In genomic region chr9:114384836-114385411, GRCh38 we compare ENCODE assay signal across 8 cellular contexts. TPM values are rescaled to one million over a fixed set of nuclear protein-coding genes. Genes with fewer than 3 reads are reported as not detected.
DNase-seq lines count a peak whose midpoint lies in the region; ATAC-seq and TF ChIP-seq lines count a peak whose summit lies in the region.

No MANE protein-coding gene starts in this region.

- intact Hi-C loops in activated CD8-positive, alpha-beta T cell treated with anti-CD3 and anti-CD28 coated beads for 36 hours (cut with micrococcal nuclease): loop anchor here (2.0 kb wide), 1 partner anchor 36 kb away; no protein-coding TSS in a partner anchor
- intact Hi-C loops in right lobe of liver (cut with DNase I): no loop called here
- intact Hi-C loops in left colon (cut with DNase I, micrococcal nuclease): no loop called here

- peak overlapping the region; percentile 71 to 84 (median 83) for H3K27ac ChIP-seq in right lobe of liver
- peak overlapping the region; percentile 97 for H3K27ac ChIP-seq in thymus (ENCODE audit: low read depth)

- H3K27me3 Mint-ChIP-seq in activated T-cell treated with anti-CD3 and anti-CD28 coated beads, Interleukin-2, amount 50 U/mL, for 24 hours: no peaks in the 10 kb centered on the region
- H3K27me3 Mint-ChIP-seq in activated CD8-positive, alpha-beta T cell treated with anti-CD3 and anti-CD28 coated beads for 36 hours: no peaks in the 10 kb centered on the region

- peaks cover 91% of the 10 kb centered on the region for H3K36me3 Mint-ChIP-seq in activated T-cell treated with anti-CD3 and anti-CD28 coated beads, Interleukin-2, amount 50 U/mL, for 24 hours (ENCODE audit: low read depth)
- H3K36me3 Mint-ChIP-seq in activated CD8-positive, alpha-beta T cell treated with anti-CD3 and anti-CD28 coated beads for 36 hours (ENCODE audit: low read depth): peaks cover 93% of the 10 kb centered on the region

- DNase-seq in activated T-cell treated with anti-CD3 and anti-CD28 coated beads, Interleukin-2, amount 50 U/mL, for 24 hours: no peak
- DNase-seq in activated T-cell treated with anti-CD3 and anti-CD28 coated beads for 4 hours: no peak
- no peak for DNase-seq in activated CD8-positive, alpha-beta T cell treated with anti-CD3 and anti-CD28 coated beads for 36 hours
- peak in 1 of 3 donors; percentile 14 for DNase-seq in right lobe of liver
- DNase-seq in left colon: no peak
- no peak for DNase-seq in H7

- peaks cover 0 to 12% (median 4%) of the 10 kb centered on the region in 4 donors for H3K36me3 ChIP-seq in right lobe of liver
- peaks cover 20% of the 10 kb centered on the region for H3K36me3 ChIP-seq in thymus (ENCODE audit: control insufficient read depth, insufficient read depth)
- H3K36me3 ChIP-seq in H7 (replicated peaks; ENCODE audit: control insufficient read depth, insufficient read depth, low read length): no peaks in the 10 kb centered on the region

- TF ChIP-seq CTCF in activated CD8-positive, alpha-beta T cell treated with anti-CD3 and anti-CD28 coated beads for 36 hours (IDR thresholded peaks at IDR 0.05): no peak
- no peak for TF ChIP-seq CTCF in right lobe of liver (IDR thresholded peaks at IDR 0.05)

- H3K4me1 ChIP-seq in right lobe of liver: peaks cover 0 to 62% (median 24%) of the 10 kb centered on the region in 4 donors
- peaks cover 36% of the 10 kb centered on the region for H3K4me1 ChIP-seq in thymus (ENCODE audit: control insufficient read depth, insufficient read depth, low read length)

- WGBS in right lobe of liver (ENCODE audit: insufficient coverage, low coverage, low lambda C conversion rate, missing lambda C conversion rate): 83% methylated on average over 7 of the region's 7 CpGs
- WGBS in thymus: 39% methylated on average over 7 of the region's 7 CpGs

- H3K27ac Mint-ChIP-seq in activated T-cell treated with anti-CD3 and anti-CD28 coated beads, Interleukin-2, amount 50 U/mL, for 24 hours: peak overlapping the region; percentile 97
- H3K27ac Mint-ChIP-seq in activated CD8-positive, alpha-beta T cell treated with anti-CD3 and anti-CD28 coated beads for 36 hours: peak overlapping the region; percentile 94

- H3K9me3 ChIP-seq in right lobe of liver: no peaks in the 10 kb centered on the region
- no peaks in the 10 kb centered on the region for H3K9me3 ChIP-seq in thymus (ENCODE audit: control insufficient read depth)

- H3K4me1 Mint-ChIP-seq in activated T-cell treated with anti-CD3 and anti-CD28 coated beads, Interleukin-2, amount 50 U/mL, for 24 hours (ENCODE audit: low read depth): peaks cover 75% of the 10 kb centered on the region
- H3K4me1 Mint-ChIP-seq in activated CD8-positive, alpha-beta T cell treated with anti-CD3 and anti-CD28 coated beads for 36 hours (ENCODE audit: low read depth): peaks cover 31% of the 10 kb centered on the region

- no peak for TF ChIP-seq POLR2A in right lobe of liver (IDR thresholded peaks at IDR 0.05)

- H3K27me3 ChIP-seq in right lobe of liver: no peaks in the 10 kb centered on the region
- no peaks in the 10 kb centered on the region for H3K27me3 ChIP-seq in thymus (ENCODE audit: control insufficient read depth, insufficient read depth)
- H3K27me3 ChIP-seq in H7 (ENCODE audit: control insufficient read depth, insufficient read depth, low read length): no peaks in the 10 kb centered on the region

- peak overlapping the region; percentile 98 for H3K4me3 Mint-ChIP-seq in activated T-cell treated with anti-CD3 and anti-CD28 coated beads, Interleukin-2, amount 50 U/mL, for 24 hours
- H3K4me3 Mint-ChIP-seq in activated CD8-positive, alpha-beta T cell treated with anti-CD3 and anti-CD28 coated beads for 36 hours: peak overlapping the region; percentile 84

- H3K9me3 Mint-ChIP-seq in activated T-cell treated with anti-CD3 and anti-CD28 coated beads, Interleukin-2, amount 50 U/mL, for 24 hours: no peaks in the 10 kb centered on the region
- no peaks in the 10 kb centered on the region for H3K9me3 Mint-ChIP-seq in activated CD8-positive, alpha-beta T cell treated with anti-CD3 and anti-CD28 coated beads for 36 hours

- no peak for ATAC-seq in activated CD8-positive, alpha-beta T cell treated with anti-CD3 and anti-CD28 coated beads for 36 hours
- ATAC-seq in right lobe of liver: no peak
- no peak for ATAC-seq in left colon
- ATAC-seq in GM21717 (IDR thresholded peaks at IDR 0.05; ENCODE audit: unreplicated experiment): no peak

- CTCF ChIA-PET in activated CD8-positive, alpha-beta T cell treated with anti-CD3 and anti-CD28 coated beads for 36 hours (lab: Charles Lee): interaction anchor here (0.7 to 10.4 kb wide), 12 partner anchors 11 to 507 kb away, joined by 3 to 98 read pairs (median 6); no protein-coding TSS in a partner anchor

- H3K4me3 ChIP-seq in right lobe of liver: no peak overlapping the region
- H3K4me3 ChIP-seq in thymus (ENCODE audit: low read length): peak overlapping the region; percentile 73
- no peak overlapping the region for H3K4me3 ChIP-seq in H7 (ENCODE audit: insufficient read depth, low read depth, low read length)

- POLR2A ChIA-PET in activated CD8-positive, alpha-beta T cell treated with anti-CD3 and anti-CD28 coated beads for 36 hours (lab: Charles Lee): interaction anchor here (1.0 to 17.7 kb wide), 8 partner anchors 8 to 545 kb away, joined by 3 to 351 read pairs (median 24); partner anchors contain the start of genes ATP6V1G1 and TNFSF8

RNA-seq across cellular contexts. Expression of gene AKNA, which starts 2.9 kb away (rescaled TPM):
- 100 to 1,000 TPM; 166 to 167 TPM for total RNA-seq in activated CD8-positive, alpha-beta T cell treated with anti-CD3 and anti-CD28 coated beads for 36 hours
- 10 to 100 TPM in 3 of 6 experiments, 1 to 10 TPM in 3; 4.7 to 15.1 (median 9.8) TPM for total RNA-seq in right lobe of liver
- polyA plus RNA-seq in thymus: 162 TPM
- 10 to 100 TPM; 32.4 to 35.9 TPM for total RNA-seq in left colon
- total RNA-seq in H7 (2014; rRNA removed; shearing (Covaris generic)): 16.7 and 17.4 TPM in 2 replicates

RNA-seq across cellular contexts. Expression of gene ORM2, which starts 55.3 kb away (rescaled TPM):
- not detected for total RNA-seq in activated CD8-positive, alpha-beta T cell treated with anti-CD3 and anti-CD28 coated beads for 36 hours
- 1,000 to 10,000 TPM; 3,162 to 5,107 (median 3,869) TPM for total RNA-seq in right lobe of liver
- 1.1 TPM for polyA plus RNA-seq in thymus
- not detected for total RNA-seq in left colon
- 1.2 and 2.2 TPM in 2 replicates for total RNA-seq in H7 (2014; rRNA removed; shearing (Covaris generic))

Comparison
In these comparisons a context has a peak if more than half of its experiments do, and no peak if none do; other contexts are left out.
1. RNA of gene ORM2, which starts 55.3 kb away (total RNA-seq): 3,162 to 5,107 TPM in right lobe of liver; 1.2 to 2.2 TPM in H7, not detected in activated CD8-positive, alpha-beta T cell treated with anti-CD3 and anti-CD28 coated beads for 36 hours and not detected in left colon; every median in the first group is over 100 times any median in the second.